In the genomic region with DNA sequence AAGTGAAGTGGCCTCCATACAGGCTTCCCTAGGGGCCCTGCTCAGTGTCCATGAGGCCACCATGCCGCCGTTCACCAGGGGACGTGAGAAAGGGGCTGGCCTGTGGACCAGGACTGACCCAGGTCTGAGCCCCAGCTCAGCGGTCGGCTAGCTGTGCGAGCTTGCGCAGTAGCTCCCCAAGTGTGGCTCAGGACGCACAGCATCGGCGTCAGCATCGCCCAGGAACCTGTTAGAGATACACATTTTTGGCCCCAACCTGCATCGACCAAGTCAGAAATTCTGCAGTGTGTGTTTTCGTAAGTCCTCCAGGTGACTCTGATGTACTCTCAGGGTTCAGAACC, we compare ENCODE assay signal across 23 cellular contexts. TPM values are rescaled to one million over a fixed set of nuclear protein-coding genes. Genes with fewer than 3 reads are reported as not detected.
"Had no signal": no experiment of that assay in that cellular context is flagged by ENCODE, and none has a peak within 500 bp of the region (broad histone marks: within the 10 kb centered on the region; RNA-seq: fewer than 3 reads in every experiment).

No MANE protein-coding gene starts in this region.

- H3K27ac ChIP-seq: coronary artery, sigmoid colon, thoracic aorta, upper lobe of right lung had no signal

- H3K9me3 ChIP-seq: sigmoid colon, thoracic aorta, upper lobe of right lung had no signal

- H3K27me3 ChIP-seq: sigmoid colon, upper lobe of right lung had no signal

- H3K4me1 ChIP-seq: sigmoid colon, upper lobe of right lung had no signal

- ATAC-seq: activated T-cell treated with anti-CD3 and anti-CD28 coated beads, Interleukin-2, amount 50 U/mL, for 72 hours; naive thymus-derived CD4-positive, alpha-beta T cell; upper lobe of right lung had no signal

- H3K36me3 ChIP-seq: sigmoid colon, thoracic aorta, upper lobe of right lung had no signal

- H3K4me3 ChIP-seq: coronary artery, sigmoid colon, thoracic aorta, upper lobe of right lung had no signal

- DNase-seq: activated B cell treated with CpG ODN at 0.5 μM for 24 hours; activated CD4-positive, alpha-beta memory T cell treated with anti-CD3 and anti-CD28 coated beads for 36 hours; activated CD4-positive, alpha-beta T cell treated with anti-CD3 and anti-CD28 coated beads for 4 hours; activated effector memory CD4-positive, alpha-beta T cell treated with Interleukin-2 at 50 U/mL for 16 hours; activated naive CD4-positive, alpha-beta T cell treated with anti-CD3 and anti-CD28 coated beads for 36 hours; activated naive CD8-positive, alpha-beta T cell treated with anti-CD3 and anti-CD28 coated beads, Interleukin-2, amount 10 ng/mL, durations not matched to agents 7 days and 5 days; activated T-cell treated with anti-CD3 and anti-CD28 coated beads, Interleukin-2, amount 50 U/mL, for 72 hours; amygdala; cerebellar nuclear complex; endodermal cell; foreskin melanocyte; hippocampal formation; mesendoderm; naive thymus-derived CD4-positive, alpha-beta T cell; sigmoid colon; stimulated activated CD4-positive, alpha-beta T cell treated with anti-CD3 and anti-CD28 coated beads, Interleukin-2, amount 100 ng/mL, for 48 hours; stimulated activated CD8-positive, alpha-beta memory T cell treated with anti-CD3 and anti-CD28 coated beads, Interleukin-4, amount 100 ng/mL, for 48 hours; stimulated activated naive CD4-positive, alpha-beta T cell; T1000; upper lobe of right lung had no signal

RNA-seq across cellular contexts. Expression of a gene that starts 0.4 kb away (rescaled TPM):
- total RNA-seq: activated B cell treated with CpG ODN at 0.5 μM for 24 hours; activated CD4-positive, alpha-beta memory T cell treated with anti-CD3 and anti-CD28 coated beads for 36 hours; activated naive CD4-positive, alpha-beta T cell treated with anti-CD3 and anti-CD28 coated beads for 36 hours; activated naive CD8-positive, alpha-beta T cell treated with anti-CD3 and anti-CD28 coated beads, Interleukin-2, amount 10 ng/mL, durations not matched to agents 7 days and 5 days; endodermal cell; naive thymus-derived CD4-positive, alpha-beta T cell; neural crest cell; thoracic aorta; upper lobe of right lung had no signal

RNA-seq across cellular contexts. Expression of a gene that starts 51.1 kb away (rescaled TPM):
- total RNA-seq: activated B cell treated with CpG ODN at 0.5 μM for 24 hours; activated CD4-positive, alpha-beta memory T cell treated with anti-CD3 and anti-CD28 coated beads for 36 hours; activated naive CD4-positive, alpha-beta T cell treated with anti-CD3 and anti-CD28 coated beads for 36 hours had no signal
